18 cellular contexts compared by ENCODE assay signal in the genomic region with DNA sequence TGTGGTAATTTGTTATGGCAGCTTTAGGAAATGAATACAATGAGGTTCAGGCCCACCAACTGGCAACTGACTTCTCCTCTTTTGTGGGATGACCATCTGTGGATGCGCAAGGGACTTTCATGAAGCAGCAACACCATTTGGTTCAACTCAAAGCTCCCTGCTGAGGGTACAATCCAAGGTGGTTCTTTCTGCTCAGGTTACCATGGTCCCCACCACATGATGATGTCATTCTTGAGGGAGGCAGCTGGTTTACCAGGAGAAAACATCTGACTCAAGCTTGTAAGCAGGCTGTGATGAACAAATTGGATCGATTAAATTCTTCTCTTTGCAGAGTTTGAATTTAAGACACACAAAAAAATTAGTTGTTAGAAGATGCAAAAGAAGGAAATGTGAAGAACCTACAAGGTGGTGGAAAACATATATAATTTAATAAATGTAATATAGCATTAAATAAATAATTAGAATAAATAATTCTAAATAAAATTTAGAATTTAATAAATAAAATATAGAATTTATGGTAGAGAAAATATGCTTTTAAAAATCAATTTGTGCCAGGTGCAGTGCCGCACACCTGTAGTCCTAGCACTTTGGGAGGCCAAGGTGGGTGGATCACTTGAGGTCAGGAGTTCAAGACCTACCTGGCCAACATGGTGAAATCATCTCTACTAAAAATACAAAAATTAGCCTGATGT.
"Had no signal": no experiment of that assay in that cellular context is flagged by ENCODE, and none has a peak within 500 bp of the region (broad histone marks: within the 10 kb centered on the region; RNA-seq: fewer than 3 reads in every experiment).

No MANE protein-coding gene starts in this region.

- H3K27ac ChIP-seq: body of pancreas, coronary artery, gastrocnemius medialis, heart right ventricle, upper lobe of right lung had no signal

- H3K27me3 ChIP-seq: body of pancreas, gastrocnemius medialis, upper lobe of right lung had no signal

- H3K9me3 ChIP-seq: body of pancreas, gastrocnemius medialis, upper lobe of right lung had no signal

- H3K4me1 ChIP-seq: body of pancreas, gastrocnemius medialis, heart right ventricle, upper lobe of right lung had no signal

- H3K9me3 Mint-ChIP-seq: T-helper 1 cell treated with Interleukin-12 subunit alpha and Interleukin-12 subunit beta and Interleukin-4 antibody, amounts not matched to agents 30 μg/mL and 1 μg/mL, for 36 hours had no signal

- H3K4me3 Mint-ChIP-seq: activated B cell treated with CpG ODN at 0.5 μM for 24 hours; activated T-cell treated with anti-CD3 and anti-CD28 coated beads, Interleukin-2, amount 50 U/mL, for 72 hours; memory B cell; stimulated activated naive CD8-positive, alpha-beta T cell treated with anti-CD3 and anti-CD28 coated beads, Interleukin-15, Interleukin-2, amounts not matched to agents 100 ng/mL and 50 ng/mL, for 24 hours; T-helper 1 cell treated with Interleukin-12 subunit alpha and Interleukin-12 subunit beta and Interleukin-4 antibody, amounts not matched to agents 30 μg/mL and 1 μg/mL, for 36 hours had no signal

- H3K4me1 Mint-ChIP-seq: activated B cell treated with CpG ODN at 0.5 μM for 24 hours, memory B cell had no signal

- H3K36me3 Mint-ChIP-seq: memory B cell had no signal

- ATAC-seq: activated T-cell treated with anti-CD3 and anti-CD28 coated beads, Interleukin-2, amount 50 U/mL, for 72 hours; body of pancreas; gastrocnemius medialis; heart right ventricle; left lobe of liver; upper lobe of right lung had no signal

- DNase-seq: activated B cell treated with CpG ODN at 0.5 μM for 24 hours; activated CD4-positive, alpha-beta T cell treated with anti-CD3 and anti-CD28 coated beads, Interleukin-2, amount 50 U/mL, for 48 hours; activated gamma-delta T cell treated with Interleukin-2 at 50 U/mL for 16 hours; body of pancreas; central memory CD4-positive, alpha-beta T cell; effector CD4-positive, alpha-beta T cell; gastrocnemius medialis; heart right ventricle; stimulated activated CD4-positive, alpha-beta T cell treated with anti-CD3 and anti-CD28 coated beads, Interleukin-2, amount 100 ng/mL, for 48 hours; upper lobe of right lung had no signal

- H3K27me3 Mint-ChIP-seq: activated B cell treated with CpG ODN at 0.5 μM for 24 hours had no signal

- H3K4me3 ChIP-seq: body of pancreas, coronary artery, gastrocnemius medialis, heart right ventricle, upper lobe of right lung had no signal

- H3K27ac Mint-ChIP-seq: activated B cell treated with CpG ODN at 0.5 μM for 24 hours; activated T-cell treated with anti-CD3 and anti-CD28 coated beads, Interleukin-2, amount 50 U/mL, for 72 hours; memory B cell; stimulated activated naive CD8-positive, alpha-beta T cell treated with anti-CD3 and anti-CD28 coated beads, Interleukin-15, Interleukin-2, amounts not matched to agents 100 ng/mL and 50 ng/mL, for 24 hours; T-helper 1 cell treated with Interleukin-12 subunit alpha and Interleukin-12 subunit beta and Interleukin-4 antibody, amounts not matched to agents 30 μg/mL and 1 μg/mL, for 36 hours had no signal

- FAIRE-seq: endothelial cell of umbilical vein, islet of Langerhans had no signal
